ENCODE assay signal across 1 cellular context in genomic region chr5:62322484-62322883, GRCh38.
TF ChIP-seq lines count a peak whose summit lies in the region.

No MANE protein-coding gene starts in this region.

TF ChIP-seq in HepG2, 621 proteins besides CTCF, POLR2A, EP300 and RAD21 (continued from another document and continues in another):
- TF ChIP-seq ZBTB39 (CRISPR knock-in tag; IDR thresholded peaks at IDR 0.05) (no peak), PAWR (CRISPR knock-in tag; IDR thresholded peaks at IDR 0.05; ENCODE audit: borderline replicate concordance) (no peak), CHCHD3 (CRISPR knock-in tag; IDR thresholded peaks at IDR 0.05) (no peak), ZNF574 (CRISPR knock-in tag; IDR thresholded peaks at IDR 0.05) (no peak), ZNF75D (CRISPR knock-in tag; IDR thresholded peaks at IDR 0.05; ENCODE audit: borderline replicate concordance) (no peak), ZNF546 (CRISPR knock-in tag; conservative IDR thresholded peaks at IDR 0.05) (no peak), HINFP (CRISPR knock-in tag; IDR thresholded peaks at IDR 0.05; ENCODE audit: low read depth) (no peak), ZNF18 (CRISPR knock-in tag; IDR thresholded peaks at IDR 0.05; ENCODE audit: insufficient replicate concordance) (no peak), ZNF251 (CRISPR knock-in tag; IDR thresholded peaks at IDR 0.05) (no peak), PHB2 (IDR thresholded peaks at IDR 0.05; ENCODE audit: partially characterized antibody) (no peak), ZNF607 (CRISPR knock-in tag; IDR thresholded peaks at IDR 0.05; ENCODE audit: borderline replicate concordance) (no peak), ZNF614 (CRISPR knock-in tag; IDR thresholded peaks at IDR 0.05; ENCODE audit: borderline replicate concordance) (no peak), KAT2B (IDR thresholded peaks at IDR 0.05; ENCODE audit: borderline replicate concordance, low read depth, low read length) (no peak), ZMYM2 (CRISPR knock-in tag; IDR thresholded peaks at IDR 0.05) (no peak), MED13 (CRISPR knock-in tag; IDR thresholded peaks at IDR 0.05) (no peak), GLI4 (CRISPR knock-in tag; IDR thresholded peaks at IDR 0.05; ENCODE audit: borderline replicate concordance) (no peak), NFRKB (IDR thresholded peaks at IDR 0.05) (no peak), ZFP82 (CRISPR knock-in tag; IDR thresholded peaks at IDR 0.05; ENCODE audit: borderline replicate concordance) (no peak), ZBED4 (CRISPR knock-in tag; IDR thresholded peaks at IDR 0.05; ENCODE audit: borderline replicate concordance) (no peak), MTERF4 (CRISPR knock-in tag; IDR thresholded peaks at IDR 0.05) (no peak), ATRX (CRISPR knock-in tag; IDR thresholded peaks at IDR 0.05; ENCODE audit: borderline replicate concordance) (no peak), NPAS2 (CRISPR knock-in tag; IDR thresholded peaks at IDR 0.05; ENCODE audit: borderline replicate concordance) (no peak), MTA1 (CRISPR knock-in tag; IDR thresholded peaks at IDR 0.05; ENCODE audit: borderline replicate concordance) (no peak), GATAD1 (CRISPR knock-in tag; IDR thresholded peaks at IDR 0.05) (no peak), PHF8 (CRISPR knock-in tag; IDR thresholded peaks at IDR 0.05) (no peak), ETV5 (CRISPR knock-in tag; IDR thresholded peaks at IDR 0.05; ENCODE audit: borderline replicate concordance) (no peak), TFDP1 (CRISPR knock-in tag; IDR thresholded peaks at IDR 0.05; ENCODE audit: borderline replicate concordance) (no peak), ZMAT3 (CRISPR knock-in tag; conservative IDR thresholded peaks at IDR 0.05) (no peak), CREM (IDR thresholded peaks at IDR 0.05) (peak; percentile 65; the same call in 1 of the 2 replicates), CREM (CRISPR knock-in tag; IDR thresholded peaks at IDR 0.05) (no peak), SP4 (CRISPR knock-in tag; IDR thresholded peaks at IDR 0.05) (no peak), TBX2 (CRISPR knock-in tag; IDR thresholded peaks at IDR 0.05; ENCODE audit: borderline replicate concordance) (peak; percentile 63), SRSF4 (IDR thresholded peaks at IDR 0.05; ENCODE audit: low read depth, low read length, poor library complexity, severe bottlenecking) (no peak), SRY (CRISPR knock-in tag; IDR thresholded peaks at IDR 0.05) (no peak), HBP1 (CRISPR knock-in tag; IDR thresholded peaks at IDR 0.05; ENCODE audit: low read depth) (no peak), KDM2A (CRISPR knock-in tag; IDR thresholded peaks at IDR 0.05; ENCODE audit: borderline replicate concordance, low read depth) (no peak), ZNF24 (IDR thresholded peaks at IDR 0.05) (no peak), ZBTB33 (CRISPR knock-in tag; IDR thresholded peaks at IDR 0.05) (no peak), NONO (IDR thresholded peaks at IDR 0.05) (no peak), NONO (CRISPR knock-in tag; conservative IDR thresholded peaks at IDR 0.05) (no peak), CSRNP2 (CRISPR knock-in tag; conservative IDR thresholded peaks at IDR 0.05; ENCODE audit: low read depth) (no peak), PCBP1 (IDR thresholded peaks at IDR 0.05; ENCODE audit: borderline replicate concordance, low read depth, low read length) (no peak), IKZF1 (IDR thresholded peaks at IDR 0.05) (no peak), NFKB2 (CRISPR knock-in tag; IDR thresholded peaks at IDR 0.05; ENCODE audit: borderline replicate concordance) (no peak), ZNF367 (CRISPR knock-in tag; IDR thresholded peaks at IDR 0.05; ENCODE audit: borderline replicate concordance) (no peak), PHF5A (CRISPR knock-in tag; IDR thresholded peaks at IDR 0.05; ENCODE audit: low read depth, unreplicated experiment) (no peak), ZNF451 (CRISPR knock-in tag; IDR thresholded peaks at IDR 0.05) (no peak), KLF16 (CRISPR knock-in tag; IDR thresholded peaks at IDR 0.05) (peak in 1 of 2 experiments; percentile 33; a peak in 1 of 4 replicates), ZNF383 (CRISPR knock-in tag; IDR thresholded peaks at IDR 0.05; ENCODE audit: borderline replicate concordance) (no peak)
